8 cellular contexts compared by ENCODE assay signal in genomic region chr18:63161032-63161727, GRCh38.
DNase-seq lines count a peak whose midpoint lies in the region; ATAC-seq and TF ChIP-seq lines count a peak whose summit lies in the region.

No MANE protein-coding gene starts in this region.

- H4K20me1 ChIP-seq in hepatocyte (ENCODE audit: insufficient read depth, poor library complexity, severe bottlenecking) = no peaks in the 10 kb centered on the region
- no peaks in the 10 kb centered on the region for H4K20me1 ChIP-seq in GM23338 (replicated peaks; ENCODE audit: insufficient read depth)

- H3K4me1 Mint-ChIP-seq in T-helper 17 cell = peaks cover 86% of the 10 kb centered on the region
- H3K4me1 Mint-ChIP-seq in GM23338 = peaks cover 20% of the 10 kb centered on the region

- H2AFZ ChIP-seq in hepatocyte = peak overlapping the region; percentile 15
- H2AFZ ChIP-seq in GM23338 = no peak overlapping the region

- no peaks in the 10 kb centered on the region for H3F3A ChIP-seq in GM23338 (replicated peaks; ENCODE audit: low read depth)

- H3K4me2 ChIP-seq in hepatocyte (peak overlapping the region; percentile 18), GM23338 (no peak overlapping the region)

- H3K4me3 ChIP-seq in hepatocyte = no peak overlapping the region
- no peak overlapping the region for H3K4me3 ChIP-seq in uterus
- no peak overlapping the region for H3K4me3 ChIP-seq in GM23338

- peaks cover 10% of the 10 kb centered on the region for H3K36me3 Mint-ChIP-seq in T-helper 17 cell (ENCODE audit: low read depth)
- no peaks in the 10 kb centered on the region for H3K36me3 Mint-ChIP-seq in GM23338 (ENCODE audit: low read depth)

- peak in 1 of 3 donors; percentile 12 for DNase-seq in T-helper 17 cell
- no peak for DNase-seq in hepatocyte (ENCODE audit: low spot score)
- no peak for DNase-seq in uterus
- no peak for DNase-seq in GM23338 (ENCODE audit: low spot score)
- DNase-seq in posterior vena cava (ENCODE audit: low spot score) = no peak
- no peak for DNase-seq in NCI-H2081 treated with DMSO at 0.1 percent for 48 hours (lab: John Stamatoyannopoulos, UW)

- H3K9me3 ChIP-seq in T-helper 17 cell (ENCODE audit: control insufficient read depth, low read length, poor library complexity, severe bottlenecking) (no peaks in the 10 kb centered on the region), hepatocyte (ENCODE audit: low read depth) (no peaks in the 10 kb centered on the region), uterus (no peaks in the 10 kb centered on the region)

- intact Hi-C loops in uterus (cut with DNase I; ENCODE audit: low total_unique reads) = no loop called here
- intact Hi-C loops in posterior vena cava (cut with DNase I) = no loop called here

- peak; percentile 17 for ATAC-seq in GM18499 (IDR thresholded peaks at IDR 0.05; ENCODE audit: insufficient read depth, unreplicated experiment)
- peak; percentile 21 for ATAC-seq in GM21825 (IDR thresholded peaks at IDR 0.05; ENCODE audit: unreplicated experiment)
- ATAC-seq in T-helper 17 cell = peak; percentile 53
- no peak for ATAC-seq in GM23338

- no peaks in the 10 kb centered on the region for H3K27me3 Mint-ChIP-seq in T-helper 17 cell
- H3K27me3 Mint-ChIP-seq in GM23338 (ENCODE audit: insufficient read depth, low read depth, poor library complexity) = peaks cover 6% of the 10 kb centered on the region

- H3K36me3 ChIP-seq in hepatocyte (replicated peaks; ENCODE audit: insufficient read depth, low read depth) (no peaks in the 10 kb centered on the region), uterus (no peaks in the 10 kb centered on the region), GM23338 (ENCODE audit: insufficient read depth) (no peaks in the 10 kb centered on the region)

- H3K79me2 ChIP-seq in hepatocyte (no peaks in the 10 kb centered on the region), GM23338 (replicated peaks; ENCODE audit: insufficient read depth) (no peaks in the 10 kb centered on the region)

- no peaks in the 10 kb centered on the region for H3K9me3 Mint-ChIP-seq in GM23338

- 91% methylated on average over 6 of the region's 6 CpGs for WGBS in hepatocyte (ENCODE audit: low lambda C conversion rate, missing lambda C conversion rate)

- H3K27ac ChIP-seq in hepatocyte = peak overlapping the region; percentile 92
- peak overlapping the region; percentile 93 to 97 for H3K27ac ChIP-seq in uterus
- H3K27ac ChIP-seq in GM23338 (ENCODE audit: low read depth) = no peak overlapping the region

- no peak for TF ChIP-seq POLR2A in uterus (IDR thresholded peaks at IDR 0.05)

- H3K4me3 Mint-ChIP-seq in T-helper 17 cell (peak overlapping the region; percentile 94), GM23338 (no peak overlapping the region)

- H3K27ac Mint-ChIP-seq in T-helper 17 cell (peak overlapping the region; percentile 100), GM23338 (no peak overlapping the region)

- TF ChIP-seq CTCF in hepatocyte (IDR thresholded peaks at IDR 0.05; ENCODE audit: poor library complexity) (no peak), uterus (IDR thresholded peaks at IDR 0.05) (no peak), GM23338 (conservative IDR thresholded peaks at IDR 0.05; ENCODE audit: low read depth in 2 of 2) (no peak)

- H3K4me1 ChIP-seq in hepatocyte (ENCODE audit: insufficient read depth) = peaks cover 22% of the 10 kb centered on the region
- peaks cover 3 to 38% of the 10 kb centered on the region in 2 donors for H3K4me1 ChIP-seq in uterus
- peaks cover 5% of the 10 kb centered on the region; the same call in 1 of the 2 replicates for H3K4me1 ChIP-seq in GM23338 (ENCODE audit: insufficient read depth)

- H3K27me3 ChIP-seq in hepatocyte (no peaks in the 10 kb centered on the region), uterus (no peaks in the 10 kb centered on the region), GM23338 (ENCODE audit: insufficient read depth) (no peaks in the 10 kb centered on the region)

- no peaks in the 10 kb centered on the region for H3K9me2 ChIP-seq in hepatocyte (replicated peaks; ENCODE audit: insufficient read depth)
- H3K9me2 ChIP-seq in GM23338 (ENCODE audit: insufficient read depth) = no peaks in the 10 kb centered on the region

TF ChIP-seq in GM23338, 12 proteins besides CTCF, POLR2A, EP300 and RAD21 (continues in another document):
- TF ChIP-seq ZNF331 (CRISPR knock-in tag; IDR thresholded peaks at IDR 0.05; ENCODE audit: low read depth) (no peak), POLR2AphosphoS5 (IDR thresholded peaks at IDR 0.05; ENCODE audit: low read depth) (no peak), JUNB (IDR thresholded peaks at IDR 0.05; ENCODE audit: unreplicated experiment) (no peak), ETS1 (IDR thresholded peaks at IDR 0.05) (no peak), ZNF114 (CRISPR knock-in tag; IDR thresholded peaks at IDR 0.05) (no peak), CREB1 (CRISPR knock-in tag; IDR thresholded peaks at IDR 0.05; ENCODE audit: low read depth) (no peak), NANOG (IDR thresholded peaks at IDR 0.05; ENCODE audit: borderline replicate concordance) (no peak), REST (IDR thresholded peaks at IDR 0.05; ENCODE audit: unreplicated experiment) (no peak), STAT1 (IDR thresholded peaks at IDR 0.05; ENCODE audit: unreplicated experiment) (no peak), EZH2 (IDR thresholded peaks at IDR 0.05; ENCODE audit: low read depth, unreplicated experiment) (no peak)
